In genomic region chr1:41690331-41690730, GRCh38 we compare ENCODE assay signal across 15 cellular contexts.
DNase-seq lines count a peak whose midpoint lies in the region; TF ChIP-seq lines count a peak whose summit lies in the region.
"Had no signal": no experiment of that assay in that cellular context is flagged by ENCODE, and none has a peak within 500 bp of the region (broad histone marks: within the 10 kb centered on the region; RNA-seq: fewer than 3 reads in every experiment).

No MANE protein-coding gene starts in this region.

- no peak overlapping the region for H3K9ac ChIP-seq in BLaER1 treated with 17β-estradiol and CSF1 and Interleukin-3, amounts not matched to agents 10 nM and 100 nM

- no peaks in the 10 kb centered on the region for H3K27me3 ChIP-seq in BLaER1 treated with 17β-estradiol and CSF1 and Interleukin-3, amounts not matched to agents 10 nM and 100 nM
- H3K27me3 ChIP-seq in spleen (replicated peaks in 1 of 7), result no peaks in the 10 kb centered on the region
- no peaks in the 10 kb centered on the region for H3K27me3 ChIP-seq in esophagus squamous epithelium

- no peak overlapping the region for H3K4me3 ChIP-seq in BLaER1 treated with 17β-estradiol and CSF1 and Interleukin-3, amounts not matched to agents 10 nM and 100 nM
- H3K4me3 ChIP-seq in spleen, result no peak overlapping the region
- H3K4me3 ChIP-seq in esophagus squamous epithelium, result no peak overlapping the region
- H3K4me3 ChIP-seq: K562 had no signal

- 93 to 98% (median 96%) methylated on average over 5 to 8 of the region's 8 CpGs for WGBS in spleen, 5 donors
- WGBS in esophagus squamous epithelium, 2 donors, result 100% methylated on average over 1 of the region's 8 CpGs; no CpG with 5 or more reads in 1 of the 2 donors

- TF ChIP-seq CTCF in spleen (IDR thresholded peaks at IDR 0.05 in 8 of 11, conservative IDR thresholded peaks at IDR 0.05 in 3 of 11) (no peak), esophagus squamous epithelium (IDR thresholded peaks at IDR 0.05) (no peak)

- no peaks in the 10 kb centered on the region for H3K36me3 ChIP-seq in BLaER1 treated with 17β-estradiol and CSF1 and Interleukin-3, amounts not matched to agents 10 nM and 100 nM
- H3K36me3 ChIP-seq in spleen (no peaks in the 10 kb centered on the region), esophagus squamous epithelium (no peaks in the 10 kb centered on the region)

- intact Hi-C loops in dendritic cell treated with granulocyte-macrophage colony-stimulating factor and Interleukin-4, amounts not matched to agents 40 ng/mL and 50 ng/mL, for 4 days (cut with micrococcal nuclease), result no loop called here
- intact Hi-C loops in spleen (cut with DNase I; ENCODE audit: low total_unique reads) (no loop called here), esophagus squamous epithelium (cut with DNase I) (no loop called here)

- no peak overlapping the region for H3K27ac ChIP-seq in BLaER1 treated with 17β-estradiol and CSF1 and Interleukin-3, amounts not matched to agents 10 nM and 100 nM
- H3K27ac ChIP-seq in spleen (no peak overlapping the region), esophagus squamous epithelium (no peak overlapping the region)

- H3K27me3 Mint-ChIP-seq in T-helper 2 cell treated with Interferon-gamma antibody and Interleukin-4, amounts not matched to agents 5 μg/mL and 100 μg/mL, for 36 hours (ENCODE audit: low read depth), result no peaks in the 10 kb centered on the region
- H3K27me3 Mint-ChIP-seq in dendritic cell treated with granulocyte-macrophage colony-stimulating factor and Interleukin-4, amounts not matched to agents 40 ng/mL and 50 ng/mL, for 4 days, result peaks cover 4% of the 10 kb centered on the region
- H3K27me3 Mint-ChIP-seq: CD8-positive, alpha-beta memory T cell had no signal

- peaks cover 39 to 70% (median 51%) of the 10 kb centered on the region in 10 experiments for H3K4me1 ChIP-seq in BLaER1 treated with 17β-estradiol and CSF1 and Interleukin-3, amounts not matched to agents 10 nM and 100 nM
- peaks cover 0 to 37% (median 17%) of the 10 kb centered on the region in 6 donors for H3K4me1 ChIP-seq in spleen
- peaks cover 5 to 16% (median 7%) of the 10 kb centered on the region in 3 donors for H3K4me1 ChIP-seq in esophagus squamous epithelium

- no peaks in the 10 kb centered on the region for H4K20me1 ChIP-seq in BLaER1 treated with 17β-estradiol and CSF1 and Interleukin-3, amounts not matched to agents 10 nM and 100 nM

- no peaks in the 10 kb centered on the region for H3K9me3 Mint-ChIP-seq in T-helper 2 cell treated with Interferon-gamma antibody and Interleukin-4, amounts not matched to agents 5 μg/mL and 100 μg/mL, for 36 hours
- H3K9me3 Mint-ChIP-seq in dendritic cell treated with granulocyte-macrophage colony-stimulating factor and Interleukin-4, amounts not matched to agents 40 ng/mL and 50 ng/mL, for 4 days, result no peaks in the 10 kb centered on the region
- H3K9me3 Mint-ChIP-seq: CD8-positive, alpha-beta memory T cell had no signal

- no peaks in the 10 kb centered on the region for H3K9me3 ChIP-seq in BLaER1 treated with 17β-estradiol and CSF1 and Interleukin-3, amounts not matched to agents 10 nM and 100 nM (replicated peaks in 1 of 11)
- H3K9me3 ChIP-seq in spleen (no peaks in the 10 kb centered on the region), esophagus squamous epithelium (no peaks in the 10 kb centered on the region)

- peak overlapping the region; percentile 11 for H3K4me3 Mint-ChIP-seq in T-helper 2 cell treated with Interferon-gamma antibody and Interleukin-4, amounts not matched to agents 5 μg/mL and 100 μg/mL, for 36 hours
- H3K4me3 Mint-ChIP-seq in dendritic cell treated with granulocyte-macrophage colony-stimulating factor and Interleukin-4, amounts not matched to agents 40 ng/mL and 50 ng/mL, for 4 days, result no peak overlapping the region

- peak overlapping the region; percentile 52 to 69 (median 60); a peak in 15 of 22 replicates for H3K4me2 ChIP-seq in BLaER1 treated with 17β-estradiol and CSF1 and Interleukin-3, amounts not matched to agents 10 nM and 100 nM

- H3K27ac Mint-ChIP-seq in T-helper 2 cell treated with Interferon-gamma antibody and Interleukin-4, amounts not matched to agents 5 μg/mL and 100 μg/mL, for 36 hours, result peak overlapping the region; percentile 47
- H3K27ac Mint-ChIP-seq in dendritic cell treated with granulocyte-macrophage colony-stimulating factor and Interleukin-4, amounts not matched to agents 40 ng/mL and 50 ng/mL, for 4 days, result peak overlapping the region; percentile 25

- DNase-seq in T-helper 2 cell treated with Interferon-gamma antibody and Interleukin-4, amounts not matched to agents 5 μg/mL and 100 μg/mL, for 36 hours (ENCODE audit: low spot score), result no peak
- DNase-seq in T-helper 2 cell, result no peak
- peak; percentile 64 for DNase-seq in spleen
- DNase-seq in kidney glomerular epithelial cell (lab: John Stamatoyannopoulos, UW), result no peak
- DNase-seq in AG08396 (ENCODE audit: low spot score), result no peak
- no peak for DNase-seq in esophagus squamous epithelium (lab: John Stamatoyannopoulos, UW)
- DNase-seq: 8988T; CD8-positive, alpha-beta memory T cell; DMS53; NCI-H1694 treated with DMSO at 0.1 percent for 48 hours; NCI-H510A; NCI-H748 treated with DMSO at 0.1 percent for 48 hours had no signal

- H3K36me3 Mint-ChIP-seq in T-helper 2 cell treated with Interferon-gamma antibody and Interleukin-4, amounts not matched to agents 5 μg/mL and 100 μg/mL, for 36 hours (ENCODE audit: low read depth), result no peaks in the 10 kb centered on the region
- no peaks in the 10 kb centered on the region for H3K36me3 Mint-ChIP-seq in dendritic cell treated with granulocyte-macrophage colony-stimulating factor and Interleukin-4, amounts not matched to agents 40 ng/mL and 50 ng/mL, for 4 days (ENCODE audit: low read depth)

- H3K4me1 Mint-ChIP-seq in T-helper 2 cell treated with Interferon-gamma antibody and Interleukin-4, amounts not matched to agents 5 μg/mL and 100 μg/mL, for 36 hours (ENCODE audit: low read depth), result peaks cover 46% of the 10 kb centered on the region
- peaks cover 64% of the 10 kb centered on the region for H3K4me1 Mint-ChIP-seq in dendritic cell treated with granulocyte-macrophage colony-stimulating factor and Interleukin-4, amounts not matched to agents 40 ng/mL and 50 ng/mL, for 4 days (ENCODE audit: low read depth)

- TF ChIP-seq POLR2A in spleen (IDR thresholded peaks at IDR 0.05), result no peak
- no peak for TF ChIP-seq POLR2A in esophagus squamous epithelium (IDR thresholded peaks at IDR 0.05)
